ENCODE assay signal across 14 cellular contexts in the genomic region with DNA sequence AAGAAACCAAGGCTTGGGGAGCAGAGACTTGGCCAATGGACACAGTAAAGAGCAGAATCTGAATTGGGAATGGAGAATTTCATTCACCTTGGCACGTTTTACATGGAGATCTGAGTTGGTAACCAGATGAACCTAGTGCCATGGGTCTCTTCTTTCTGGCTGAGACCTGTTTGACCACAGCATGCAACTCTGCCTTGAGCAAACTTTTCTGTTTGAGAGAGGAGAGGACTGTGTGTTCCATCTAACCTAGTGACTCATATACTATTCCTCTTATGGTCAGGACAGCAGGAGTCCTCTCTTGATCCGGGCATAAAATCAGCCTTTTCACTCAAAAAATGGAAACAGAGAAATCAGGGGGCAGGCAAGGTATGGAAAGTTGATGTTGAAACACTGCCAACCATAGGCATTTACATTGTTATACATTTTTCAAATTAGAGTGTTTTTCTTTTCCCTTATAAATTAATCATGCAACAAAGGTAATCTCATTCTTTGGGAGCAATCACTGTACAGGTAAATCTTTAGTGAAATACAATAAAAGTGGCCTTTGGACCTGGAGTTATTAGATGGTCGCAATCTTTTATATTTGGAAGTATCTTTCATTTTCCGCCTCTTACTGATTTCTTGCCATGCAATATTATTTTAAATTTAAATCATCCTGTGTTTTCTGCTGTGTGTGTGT.
DNase-seq lines count a peak whose midpoint lies in the region; ATAC-seq and TF ChIP-seq lines count a peak whose summit lies in the region.
"Had no signal": no experiment of that assay in that cellular context is flagged by ENCODE, and none has a peak within 500 bp of the region (broad histone marks: within the 10 kb centered on the region; RNA-seq: fewer than 3 reads in every experiment).

No MANE protein-coding gene starts in this region.

- H2AFZ ChIP-seq in PC-3 (ENCODE audit: low read length) (no peak overlapping the region), mesenchymal stem cell (ENCODE audit: low read depth, low read length) (no peak overlapping the region), GM23248 (no peak overlapping the region)

- H4K91ac ChIP-seq in mesenchymal stem cell (ENCODE audit: low read length): no peak overlapping the region

- peak overlapping the region; percentile 59 for H2BK120ac ChIP-seq in mesenchymal stem cell (ENCODE audit: low read depth, low read length)

- DNase-seq in PC-3: peak; percentile 36
- DNase-seq in choroid plexus epithelial cell (ENCODE audit: low read depth): peak; percentile 81
- DNase-seq in mesenchymal stem cell: peak; percentile 61
- DNase-seq in tibial nerve (ENCODE audit: low spot score in 2 of 2): no peak
- no peak for DNase-seq in NCI-H526 treated with DMSO at 0.1 percent for 48 hours (lab: John Stamatoyannopoulos, UW)
- DNase-seq in GM23248: no peak
- no peak for DNase-seq in Right ventricle myocardium inferior (ENCODE audit: missing footprints)
- DNase-seq: activated CD8-positive, alpha-beta T cell treated with anti-CD3 and anti-CD28 coated beads, Interleukin-2, amount 10 ng/mL, durations not matched to agents 7 days and 5 days; activated gamma-delta T cell treated with Interleukin-2 at 50 U/mL for 16 hours; central memory CD4-positive, alpha-beta T cell; midbrain; NCI-H1436 treated with DMSO at 0.1 percent for 48 hours; SIG-M5; stimulated activated naive CD4-positive, alpha-beta T cell had no signal

- H3K27ac ChIP-seq in PC-3 (ENCODE audit: low read length): peak overlapping the region; percentile 39
- H3K27ac ChIP-seq in mesenchymal stem cell (ENCODE audit: low read length, poor library complexity, severe bottlenecking): no peak overlapping the region
- peak overlapping the region; percentile 27 to 79 (median 48) for H3K27ac ChIP-seq in tibial nerve
- no peak overlapping the region for H3K27ac ChIP-seq in GM23248

- no peaks in the 10 kb centered on the region for H3K9me3 ChIP-seq in PC-3 (ENCODE audit: low read length)
- H3K9me3 ChIP-seq in mesenchymal stem cell (ENCODE audit: control insufficient read depth, low read length): no peaks in the 10 kb centered on the region
- H3K9me3 ChIP-seq in tibial nerve: no peaks in the 10 kb centered on the region
- H3K9me3 ChIP-seq in GM23248 (ENCODE audit: low read depth): no peaks in the 10 kb centered on the region

- peak; percentile 65 for ATAC-seq in PC-3
- ATAC-seq in Right ventricle myocardium inferior: no peak
- ATAC-seq: activated CD8-positive, alpha-beta T cell treated with anti-CD3 and anti-CD28 coated beads, Interleukin-2, amount 10 ng/mL, durations not matched to agents 7 days and 5 days had no signal

- 73% methylated on average over 1 of the region's 4 CpGs for WGBS in mesenchymal stem cell
- WGBS in tibial nerve, 2 donors: 64 to 69% methylated on average over 4 of the region's 4 CpGs
- WGBS in GM23248 (ENCODE audit: low coverage in 1 of 2, low lambda C conversion rate in 2 of 2, missing lambda C conversion rate in 2 of 2), 2 experiments: 80 to 83% methylated on average over 4 of the region's 4 CpGs

- no TSS peak for BruUV-seq in PC-3 (replicated peaks; lab: Mats Ljungman, UMichigan)

- H3F3A ChIP-seq in PC-3 (ENCODE audit: low read length, unreplicated experiment): peaks cover 4% of the 10 kb centered on the region
- peaks cover 6% of the 10 kb centered on the region; the same call in 1 of the 2 replicates for H3F3A ChIP-seq in GM23248 (ENCODE audit: insufficient read depth)

- H4K20me1 ChIP-seq in PC-3 (ENCODE audit: low read length) (no peaks in the 10 kb centered on the region), GM23248 (ENCODE audit: insufficient read depth) (no peaks in the 10 kb centered on the region)

- no peak overlapping the region for H2BK5ac ChIP-seq in mesenchymal stem cell (ENCODE audit: low read depth, low read length, poor library complexity, severe bottlenecking)

- in situ Hi-C loops in GM23248 (cut with MboI): no loop called here

- no peak overlapping the region for H3K23ac ChIP-seq in mesenchymal stem cell (ENCODE audit: low read length in 2 of 2)

- intact Hi-C loops in PC-3 (cut with micrococcal nuclease): loop anchor here (1.0 to 5.0 kb wide), 4 partner anchors 62 to 178 kb away; no protein-coding TSS in a partner anchor
- intact Hi-C loops in Right ventricle myocardium inferior (cut with DNase I): loop anchor here (5.0 kb wide), 1 partner anchor 178 kb away; no protein-coding TSS in a partner anchor

- no peaks in the 10 kb centered on the region for H3K36me3 ChIP-seq in PC-3 (ENCODE audit: low read depth, low read length)
- peaks cover 11 to 40% of the 10 kb centered on the region in 2 experiments for H3K36me3 ChIP-seq in mesenchymal stem cell (ENCODE audit: control insufficient read depth in 1 of 2, insufficient read depth in 2 of 2, low read depth in 1 of 2, low read length in 2 of 2)
- peaks cover 0 to 40% (median 0%) of the 10 kb centered on the region in 3 donors for H3K36me3 ChIP-seq in tibial nerve
- H3K36me3 ChIP-seq in GM23248 (ENCODE audit: low read depth): no peaks in the 10 kb centered on the region

- H2AK5ac ChIP-seq in mesenchymal stem cell (ENCODE audit: low read length, severe bottlenecking): no peak overlapping the region

- H3K4me3 ChIP-seq in PC-3 (ENCODE audit: low read length) (no peak overlapping the region), choroid plexus epithelial cell (ENCODE audit: low read depth, low read length) (no peak overlapping the region), mesenchymal stem cell (ENCODE audit: insufficient read depth in 1 of 2, low read depth in 1 of 2, low read length in 2 of 2) (no peak overlapping the region), tibial nerve (no peak overlapping the region), GM23248 (no peak overlapping the region)

- CTCF ChIA-PET in PC-3 (lab: Charles Lee): interaction anchor here (0.6 to 1.0 kb wide), 2 partner anchors 93 to 1224 kb away, joined by 3 to 4 read pairs; partner anchors contain the start of gene PARD3B

- peak overlapping the region; percentile 20 to 55 for H2BK12ac ChIP-seq in mesenchymal stem cell (ENCODE audit: low read length in 2 of 2)

- peak overlapping the region in 1 of 2 experiments; percentile 3 for H3K4ac ChIP-seq in mesenchymal stem cell (ENCODE audit: low read depth in 1 of 2, low read length in 2 of 2)

- POLR2A ChIA-PET in PC-3 (lab: Charles Lee; ENCODE audit: unreplicated experiment): no interaction called here

- H3K79me2 ChIP-seq in PC-3 (ENCODE audit: low read length) (no peaks in the 10 kb centered on the region), GM23248 (ENCODE audit: insufficient read depth) (no peaks in the 10 kb centered on the region)

- no peak overlapping the region for H2BK15ac ChIP-seq in mesenchymal stem cell (ENCODE audit: low read depth, poor library complexity, severe bottlenecking)

- H3K4me2 ChIP-seq in PC-3 (ENCODE audit: low read length) (peak overlapping the region; percentile 24), mesenchymal stem cell (ENCODE audit: low read length, poor library complexity, severe bottlenecking) (no peak overlapping the region), GM23248 (ENCODE audit: unreplicated experiment) (no peak overlapping the region)

- no peak overlapping the region for H4K8ac ChIP-seq in mesenchymal stem cell (ENCODE audit: low read length)

- peaks cover 18% of the 10 kb centered on the region for H3K4me1 ChIP-seq in PC-3 (ENCODE audit: insufficient read depth, low read length)
- H3K4me1 ChIP-seq in mesenchymal stem cell (ENCODE audit: control insufficient read depth, insufficient read depth, low read depth, low read length): peaks cover 11% of the 10 kb centered on the region
- H3K4me1 ChIP-seq in tibial nerve: peaks cover 0 to 69% (median 25%) of the 10 kb centered on the region in 4 donors
- H3K4me1 ChIP-seq in GM23248 (ENCODE audit: insufficient read depth): peaks cover 16% of the 10 kb centered on the region

- H3K14ac ChIP-seq in mesenchymal stem cell (ENCODE audit: low read length in 2 of 2): no peak overlapping the region

- TF ChIP-seq CTCF in PC-3 (conservative IDR thresholded peaks at IDR 0.05; ENCODE audit: low read depth, low read length) (no peak), choroid plexus epithelial cell (conservative IDR thresholded peaks at IDR 0.05; ENCODE audit: low read depth, low read length) (no peak), tibial nerve (IDR thresholded peaks at IDR 0.05) (no peak)

- TF ChIP-seq EP300 in tibial nerve (IDR thresholded peaks at IDR 0.05): no peak

- no peaks in the 10 kb centered on the region for H3K27me3 ChIP-seq in PC-3 (ENCODE audit: low read length)
- H3K27me3 ChIP-seq in mesenchymal stem cell (ENCODE audit: control insufficient read depth in 1 of 2, insufficient read depth in 1 of 2, low read length in 2 of 2): no peaks in the 10 kb centered on the region
- H3K27me3 ChIP-seq in tibial nerve: no peaks in the 10 kb centered on the region
- no peaks in the 10 kb centered on the region for H3K27me3 ChIP-seq in GM23248 (replicated peaks; ENCODE audit: insufficient read depth)

- no peak for TF ChIP-seq POLR2A in tibial nerve (IDR thresholded peaks at IDR 0.05)

- H3K9ac ChIP-seq in PC-3 (ENCODE audit: low read length): no peak overlapping the region
- no peak overlapping the region for H3K9ac ChIP-seq in mesenchymal stem cell (ENCODE audit: low read length)
- no peak overlapping the region for H3K9ac ChIP-seq in GM23248

- H3K9me2 ChIP-seq in PC-3 (replicated peaks; ENCODE audit: low read length): no peaks in the 10 kb centered on the region
- H3K9me2 ChIP-seq in GM23248 (ENCODE audit: insufficient read depth): no peaks in the 10 kb centered on the region

- no peaks in the 10 kb centered on the region for H3K79me1 ChIP-seq in mesenchymal stem cell (replicated peaks; ENCODE audit: low read length, poor library complexity, severe bottlenecking)

- H3K18ac ChIP-seq in mesenchymal stem cell (ENCODE audit: low read depth in 1 of 2, low read length in 2 of 2): peak overlapping the region in 1 of 2 experiments; percentile 82

Comparison
In these comparisons a context has a peak if more than half of its experiments do, and no peak if none do; other contexts are left out.
1. DNase-seq: peak in PC-3 (single experiment), choroid plexus epithelial cell (single experiment) and mesenchymal stem cell (single experiment); none in tibial nerve (0 of 2), NCI-H526 treated with DMSO at 0.1 percent for 48 hours (single experiment), GM23248 (single experiment) and Right ventricle myocardium inferior (single experiment).
2. H3K27ac ChIP-seq: peak in PC-3 (single experiment) and tibial nerve (4 of 4); none in mesenchymal stem cell (single experiment) and GM23248 (single experiment).